ENCODE assay signal across 33 cellular contexts in the genomic region with DNA sequence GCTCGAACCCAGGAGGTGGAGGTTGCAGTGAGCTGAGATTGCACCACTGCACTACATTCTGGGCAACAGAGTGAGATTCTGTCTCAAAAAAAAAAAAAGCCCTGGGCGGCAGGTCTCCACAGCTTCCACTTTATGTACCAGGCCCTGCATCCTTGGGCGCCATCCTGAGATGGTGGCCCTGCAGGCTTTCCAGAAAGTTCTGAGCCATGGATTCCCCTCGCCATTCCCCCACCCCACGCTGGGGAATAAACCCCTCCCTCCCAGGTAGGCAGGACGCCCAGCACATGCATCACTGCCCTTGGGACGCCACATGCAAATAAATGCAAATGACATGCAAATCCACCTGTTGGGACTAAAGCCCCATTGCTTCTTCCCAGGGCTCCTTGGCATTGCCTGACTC. TPM values are rescaled to one million over a fixed set of nuclear protein-coding genes. Genes with fewer than 3 reads are reported as not detected.
"Had no signal": no experiment of that assay in that cellular context is flagged by ENCODE, and none has a peak within 500 bp of the region (broad histone marks: within the 10 kb centered on the region; RNA-seq: fewer than 3 reads in every experiment).

No MANE protein-coding gene starts in this region.

- H3K4me3 Mint-ChIP-seq: activated CD4-positive, alpha-beta memory T cell treated with anti-CD3 and anti-CD28 coated beads for 36 hours; activated CD4-positive, alpha-beta T cell treated with anti-CD3 and anti-CD28 coated beads for 36 hours; activated naive CD4-positive, alpha-beta T cell treated with anti-CD3 and anti-CD28 coated beads for 36 hours; activated naive CD8-positive, alpha-beta T cell; activated naive CD8-positive, alpha-beta T cell treated with anti-CD3 and anti-CD28 coated beads, Interleukin-2, amount 50 U/mL, for 24 hours; activated T-cell treated with anti-CD3 and anti-CD28 coated beads, Interleukin-2, amount 50 U/mL, for 4 hours; activated T-helper 1 cell treated with anti-CD3 and anti-CD28 coated beads, Interleukin-12 subunit alpha, Interleukin-12 subunit beta, Interleukin-2, Interleukin-4 antibody, amounts not matched to agents 30 ng/mL and 10 ng/mL and 1 ng/mL, durations not matched to agents 14 hours and 24 hours and 36 hours; brain had no signal

- H3K4me1 Mint-ChIP-seq: activated CD4-positive, alpha-beta T cell treated with anti-CD3 and anti-CD28 coated beads for 36 hours had no signal

- H3K9me3 Mint-ChIP-seq: activated CD4-positive, alpha-beta memory T cell treated with anti-CD3 and anti-CD28 coated beads for 36 hours; activated naive CD4-positive, alpha-beta T cell treated with anti-CD3 and anti-CD28 coated beads for 36 hours; activated naive CD8-positive, alpha-beta T cell treated with anti-CD3 and anti-CD28 coated beads, Interleukin-2, amount 50 U/mL, for 24 hours; activated T-cell treated with anti-CD3 and anti-CD28 coated beads, Interleukin-2, amount 50 U/mL, for 4 hours; activated T-helper 1 cell treated with anti-CD3 and anti-CD28 coated beads, Interleukin-12 subunit alpha, Interleukin-12 subunit beta, Interleukin-2, Interleukin-4 antibody, amounts not matched to agents 30 ng/mL and 10 ng/mL and 1 ng/mL, durations not matched to agents 14 hours and 24 hours and 36 hours had no signal

- H3K36me3 Mint-ChIP-seq: activated CD4-positive, alpha-beta memory T cell treated with anti-CD3 and anti-CD28 coated beads for 36 hours; activated naive CD8-positive, alpha-beta T cell; brain had no signal

- DNase-seq: activated CD4-positive, alpha-beta memory T cell treated with anti-CD3 and anti-CD28 coated beads for 36 hours; activated CD4-positive, alpha-beta T cell treated with anti-CD3 and anti-CD28 coated beads for 36 hours; activated CD4-positive, alpha-beta T cell treated with anti-CD3 and anti-CD28 coated beads, Interleukin-2, amount 50 U/mL, for 1 hour; activated CD8-positive, alpha-beta memory T cell treated with anti-CD3 and anti-CD28 coated beads, Interleukin-2, amount 50 U/mL, for 4 hours; activated gamma-delta T cell treated with Interleukin-2 at 50 U/mL for 16 hours; activated naive CD4-positive, alpha-beta T cell treated with anti-CD3 and anti-CD28 coated beads for 36 hours; activated naive CD8-positive, alpha-beta T cell treated with anti-CD3 and anti-CD28 coated beads, Interleukin-2, amount 50 U/mL, for 24 hours; activated T-cell treated with anti-CD3 and anti-CD28 coated beads for 4 hours; activated T-cell treated with anti-CD3 and anti-CD28 coated beads, Interleukin-2, amount 50 U/mL, for 4 hours; anterior cingulate cortex; caudate nucleus; MM.1S; MV-4-11; NCI-H1092 treated with DMSO at 0.1 percent for 48 hours; NCI-H1417; NCI-H146; NCI-H187; NCI-H2029 treated with DMSO at 0.1 percent for 48 hours; NCI-H2107; NCI-H2171; NCI-H446; NCI-H510A treated with DMSO at 0.1 percent for 48 hours; NK-92 treated with Interleukin-12 subunit alpha and Interleukin-12 subunit beta, amount 100 ng/mL, for 24 hours; PC-3; Peyer's patch; RPMI8226; SHP77; SJCRH30; T1000 had no signal

- H3K27ac Mint-ChIP-seq: activated CD4-positive, alpha-beta memory T cell treated with anti-CD3 and anti-CD28 coated beads for 36 hours; activated CD4-positive, alpha-beta T cell treated with anti-CD3 and anti-CD28 coated beads for 36 hours; activated naive CD4-positive, alpha-beta T cell treated with anti-CD3 and anti-CD28 coated beads for 36 hours; activated naive CD8-positive, alpha-beta T cell; activated naive CD8-positive, alpha-beta T cell treated with anti-CD3 and anti-CD28 coated beads, Interleukin-2, amount 50 U/mL, for 24 hours; activated T-helper 1 cell treated with anti-CD3 and anti-CD28 coated beads, Interleukin-12 subunit alpha, Interleukin-12 subunit beta, Interleukin-2, Interleukin-4 antibody, amounts not matched to agents 30 ng/mL and 10 ng/mL and 1 ng/mL, durations not matched to agents 14 hours and 24 hours and 36 hours; brain had no signal

- ATAC-seq: activated CD4-positive, alpha-beta T cell treated with anti-CD3 and anti-CD28 coated beads for 36 hours; activated CD4-positive, CD25-positive, alpha-beta regulatory T cell treated with anti-CD3 and anti-CD28 coated beads, Interleukin-2, amount 50 U/mL, for 24 hours; activated naive CD8-positive, alpha-beta T cell treated with anti-CD3 and anti-CD28 coated beads, Interleukin-2, amount 50 U/mL, for 24 hours; activated T-cell treated with anti-CD3 and anti-CD28 coated beads, Interleukin-2, amount 50 U/mL, for 4 hours; PC-3 had no signal

RNA-seq across cellular contexts. Expression of gene ZNF469, which starts 13.8 kb away (rescaled TPM):
- total RNA-seq: SJCRH30 had no signal
